In the genomic region with DNA sequence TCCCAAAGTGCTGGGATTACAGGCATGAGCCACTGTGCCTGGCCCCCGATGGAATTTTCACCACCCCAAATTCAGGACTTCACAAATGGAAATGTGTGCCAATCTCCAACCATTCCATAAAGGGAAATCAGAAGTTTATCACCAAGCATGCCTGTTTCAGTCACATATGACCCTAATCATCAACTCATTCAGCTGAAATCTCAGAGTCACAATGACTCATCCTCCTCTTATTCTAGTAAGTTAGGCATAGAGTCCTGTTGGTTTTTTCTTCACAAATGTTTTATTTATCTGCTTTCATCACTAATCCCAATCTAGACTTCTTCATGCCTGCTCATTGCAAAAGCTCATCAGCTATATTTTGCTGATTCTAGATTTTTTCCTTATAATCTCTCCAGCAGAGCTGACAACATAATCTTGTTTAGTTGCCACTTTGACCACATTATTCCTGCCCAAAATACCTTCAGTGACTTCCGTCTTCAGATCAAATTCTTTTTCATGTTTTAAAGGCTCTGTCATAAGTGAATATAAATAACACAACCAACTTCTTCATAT, we compare ENCODE assay signal across 16 cellular contexts.
DNase-seq lines count a peak whose midpoint lies in the region; ATAC-seq, FAIRE-seq and TF ChIP-seq lines count a peak whose summit lies in the region.
"Had no signal": no experiment of that assay in that cellular context is flagged by ENCODE, and none has a peak within 500 bp of the region (broad histone marks: within the 10 kb centered on the region; RNA-seq: fewer than 3 reads in every experiment).

No MANE protein-coding gene starts in this region.

- TF ChIP-seq CTCF in A549 (IDR thresholded peaks at IDR 0.05) (no peak), RWPE2 (IDR thresholded peaks at IDR 0.05; ENCODE audit: poor library complexity, severe bottlenecking) (no peak), fibroblast of pulmonary artery (IDR thresholded peaks at IDR 0.05; ENCODE audit: low read length, missing control alignments) (no peak)

- POLR2A ChIA-PET in A549 (lab: Yijun Ruan, JAX), result no interaction called here

- no peak for TF ChIP-seq RAD21 in A549 (conservative IDR thresholded peaks at IDR 0.05 in 1 of 2, IDR thresholded peaks at IDR 0.05 in 1 of 2)

- no peaks in the 10 kb centered on the region for H3K27me3 ChIP-seq in RWPE2 (ENCODE audit: insufficient read depth, poor library complexity, severe bottlenecking)
- H3K27me3 ChIP-seq: BE2C had no signal

- WGBS in A549 (ENCODE audit: missing lambda C conversion rate), result 53% methylated on average over 2 of the region's 2 CpGs

- H3K9me3 ChIP-seq in A549 (no peaks in the 10 kb centered on the region), RWPE2 (ENCODE audit: severe bottlenecking) (no peaks in the 10 kb centered on the region)
- H3K9me3 ChIP-seq: BE2C had no signal

- no peak for TF ChIP-seq POLR2A in A549 (IDR thresholded peaks at IDR 0.05; ENCODE audit: low read length)

- H3K4me1 ChIP-seq in A549, result peaks cover 38% of the 10 kb centered on the region
- peaks cover 20% of the 10 kb centered on the region for H3K4me1 ChIP-seq in RWPE2 (ENCODE audit: insufficient read depth, poor library complexity, severe bottlenecking)

- H3K4me2 ChIP-seq in A549, result 0 out of 3 replicates have a peak overlapping the region, but pooled peaks have one; percentile 9

- DNase-seq in A549 (ENCODE audit: low read depth in 1 of 2, low spot score in 1 of 2) (no peak), RWPE2 (ENCODE audit: low spot score) (no peak), fibroblast of pulmonary artery (ENCODE audit: low read depth) (peak; percentile 67)
- no peak for DNase-seq in activated naive CD4-positive, alpha-beta T cell treated with Interleukin-2 at 50 U/mL for 16 hours
- DNase-seq: activated CD4-positive, alpha-beta T cell treated with anti-CD3 and anti-CD28 coated beads, Interleukin-2, amount 50 U/mL, for 48 hours; BE2C; GF-D8; islet precursor cell; NCI-H1048; stimulated activated CD4-positive, alpha-beta T cell treated with anti-CD3 and anti-CD28 coated beads, Interleukin-15, amount 100 ng/mL, for 24 hours; stimulated activated naive CD4-positive, alpha-beta T cell had no signal

- no peak for TF ChIP-seq EP300 in A549 (IDR thresholded peaks at IDR 0.05)

- FAIRE-seq in A549 (lab: Jason Lieb, UNC), result no peak
- FAIRE-seq: endometrium had no signal

- CTCF ChIA-PET in A549 (lab: Yijun Ruan, JAX), result interaction anchor here (1.2 kb wide), 1 partner anchor 69 kb away, joined by 3 read pairs; no protein-coding TSS in a partner anchor

- peak in 1 of 2 experiments; percentile 25; a peak in 3 of 6 replicates for ATAC-seq in A549
- peak; percentile 67 for ATAC-seq in GM18907 (IDR thresholded peaks at IDR 0.05; ENCODE audit: unreplicated experiment)
- peak; percentile 45; the same call in 1 of the 3 replicates for ATAC-seq in RWPE2 (ENCODE audit: low read depth)
- no peak for ATAC-seq in HG02852 (IDR thresholded peaks at IDR 0.05; ENCODE audit: unreplicated experiment)
- no peak for ATAC-seq in GM21381 (IDR thresholded peaks at IDR 0.05; ENCODE audit: unreplicated experiment)
- ATAC-seq in HG02763 (IDR thresholded peaks at IDR 0.05; ENCODE audit: unreplicated experiment), result no peak

- no peaks in the 10 kb centered on the region for H3K36me3 ChIP-seq in RWPE2 (ENCODE audit: low read depth)
- H3K36me3 ChIP-seq: BE2C had no signal

- H3K27ac ChIP-seq in A549 (peak overlapping the region in 1 of 2 experiments; percentile 41; a peak in 2 of 6 replicates), RWPE2 (ENCODE audit: poor library complexity, severe bottlenecking) (no peak overlapping the region)

- no peak overlapping the region for H3K4me3 ChIP-seq in A549
- no peak overlapping the region for H3K4me3 ChIP-seq in RWPE2 (ENCODE audit: severe bottlenecking)
- no peak overlapping the region for H3K4me3 ChIP-seq in fibroblast of pulmonary artery (replicated peaks; ENCODE audit: low read depth, low read length)

TF ChIP-seq in A549, 52 proteins besides CTCF, POLR2A, EP300 and RAD21:
- peak; percentile 44 for TF ChIP-seq MAFK (IDR thresholded peaks at IDR 0.05; ENCODE audit: partially characterized antibody)
- TF ChIP-seq HOXB5 (CRISPR knock-in tag; IDR thresholded peaks at IDR 0.05), result no peak
- no peak for TF ChIP-seq FOSL2 (IDR thresholded peaks at IDR 0.05)
- peak; percentile 51 for TF ChIP-seq FOSL2 (CRISPR knock-in tag; IDR thresholded peaks at IDR 0.05)

Comparison
In these comparisons a context has a peak if more than half of its experiments do, and no peak if none do; other contexts are left out.
1. ATAC-seq: peak in GM18907 (single experiment) and RWPE2 (single experiment); none in HG02852 (single experiment), GM21381 (single experiment) and HG02763 (single experiment).